ENCODE assay signal across 7 cellular contexts in the genomic region with DNA sequence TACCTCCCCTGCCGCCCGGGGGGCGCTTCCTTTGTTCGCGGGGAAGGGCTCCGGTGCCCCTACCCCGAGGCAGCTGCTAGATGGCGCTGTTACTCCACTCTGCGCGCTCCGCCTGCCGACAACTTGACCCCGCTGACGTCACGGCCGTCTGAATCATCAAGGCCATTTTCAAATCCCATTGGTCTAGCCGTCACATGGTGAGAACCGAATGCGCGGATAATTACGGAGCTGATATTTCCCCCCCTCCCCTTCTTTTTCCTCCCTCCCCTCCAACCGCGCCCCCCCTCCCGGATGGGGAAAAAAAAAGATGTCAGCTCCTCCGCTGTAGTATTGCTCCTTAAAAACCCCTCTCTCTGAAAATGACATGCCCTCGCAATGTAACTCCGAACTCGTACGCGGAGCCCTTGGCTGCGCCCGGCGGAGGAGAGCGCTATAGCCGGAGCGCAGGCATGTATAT. TPM values are rescaled to one million over a fixed set of nuclear protein-coding genes. Genes with fewer than 3 reads are reported as not detected.
DNase-seq lines count a peak whose midpoint lies in the region; ATAC-seq and TF ChIP-seq lines count a peak whose summit lies in the region.

Gene HOXC10, plus strand, starts transcription at position 246 of the 457 bp plus-strand sequence. Its CDS starts 114 bp downstream, at position 360.

- peak within 1 kb of the TSS; percentile 38 for H3K4me3 ChIP-seq in GM12875 (ENCODE audit: low read depth, low read length)
- peak within 1 kb of the TSS; percentile 71 for H3K4me3 ChIP-seq in Loucy (ENCODE audit: low read length, poor library complexity, severe bottlenecking)
- H3K4me3 ChIP-seq in SU-DHL-6 (ENCODE audit: insufficient read depth, low read length, poor library complexity, severe bottlenecking), result no peak within 1 kb of the TSS
- H3K4me3 ChIP-seq in right atrium auricular region, result peak within 1 kb of the TSS in 1 of 2 donors; percentile 28
- peak within 1 kb of the TSS; percentile 87 to 95 (median 91) for H3K4me3 ChIP-seq in skeletal muscle tissue (ENCODE audit: low read length in 3 of 3)

- peaks cover 24% of the 10 kb centered on the region; the same call in 1 of the 2 replicates for H3K79me2 ChIP-seq in Loucy (ENCODE audit: insufficient read depth, low read length)
- H3K79me2 ChIP-seq in SU-DHL-6 (ENCODE audit: insufficient read depth, low read length), result no peaks in the 10 kb centered on the region

- ATAC-seq in activated naive CD8-positive, alpha-beta T cell treated with anti-CD3 and anti-CD28 coated beads, Interleukin-2, amount 50 U/mL, for 24 hours, result peak; percentile 68
- ATAC-seq in HG03196 (IDR thresholded peaks at IDR 0.05; ENCODE audit: unreplicated experiment), result no peak

- peak within 1 kb of the TSS; percentile 98 for H3K4me2 ChIP-seq in Loucy (ENCODE audit: low read depth, low read length, poor library complexity, severe bottlenecking)
- peak within 1 kb of the TSS; percentile 37 for H3K4me2 ChIP-seq in SU-DHL-6 (ENCODE audit: low read depth, low read length, poor library complexity, severe bottlenecking)

- no peaks in the 10 kb centered on the region for H3K36me3 Mint-ChIP-seq in activated naive CD8-positive, alpha-beta T cell treated with anti-CD3 and anti-CD28 coated beads, Interleukin-2, amount 50 U/mL, for 24 hours (ENCODE audit: low read depth)

- H3K9me2 ChIP-seq in Loucy (replicated peaks; ENCODE audit: low read depth, low read length), result no peaks in the 10 kb centered on the region
- no peaks in the 10 kb centered on the region for H3K9me2 ChIP-seq in SU-DHL-6 (replicated peaks; ENCODE audit: insufficient read depth, low read length)

- peaks cover 28% of the 10 kb centered on the region for H3K4me1 Mint-ChIP-seq in activated naive CD8-positive, alpha-beta T cell treated with anti-CD3 and anti-CD28 coated beads, Interleukin-2, amount 50 U/mL, for 24 hours

- peak within 1 kb of the TSS; percentile 76 for H3K27ac Mint-ChIP-seq in activated naive CD8-positive, alpha-beta T cell treated with anti-CD3 and anti-CD28 coated beads, Interleukin-2, amount 50 U/mL, for 24 hours

- peak within 1 kb of the TSS; percentile 29 for H3K4me3 Mint-ChIP-seq in activated naive CD8-positive, alpha-beta T cell treated with anti-CD3 and anti-CD28 coated beads, Interleukin-2, amount 50 U/mL, for 24 hours

- H3K9me3 ChIP-seq in Loucy (ENCODE audit: insufficient read depth, low read depth, low read length), result no peaks in the 10 kb centered on the region
- no peaks in the 10 kb centered on the region for H3K9me3 ChIP-seq in SU-DHL-6 (ENCODE audit: insufficient read depth, low read length)
- H3K9me3 ChIP-seq in right atrium auricular region, result no peaks in the 10 kb centered on the region
- no peaks in the 10 kb centered on the region for H3K9me3 ChIP-seq in skeletal muscle tissue (ENCODE audit: control insufficient read depth in 3 of 3, low read length in 3 of 3)

- H3K27me3 Mint-ChIP-seq in activated naive CD8-positive, alpha-beta T cell treated with anti-CD3 and anti-CD28 coated beads, Interleukin-2, amount 50 U/mL, for 24 hours, result peaks cover 90% of the 10 kb centered on the region

- H3K4me1 ChIP-seq in Loucy (ENCODE audit: insufficient read depth, low read length, poor library complexity, severe bottlenecking), result peaks cover 45% of the 10 kb centered on the region
- H3K4me1 ChIP-seq in right atrium auricular region, result peaks cover 0 to 28% of the 10 kb centered on the region in 2 donors
- H3K4me1 ChIP-seq in skeletal muscle tissue (ENCODE audit: control insufficient read depth in 3 of 3, insufficient read depth in 3 of 3, low read length in 3 of 3), result peaks cover 39 to 78% (median 46%) of the 10 kb centered on the region in 3 donors

- H3K9ac ChIP-seq in Loucy (ENCODE audit: low read depth, low read length, poor library complexity, severe bottlenecking), result peak within 1 kb of the TSS; percentile 72
- H3K9ac ChIP-seq in SU-DHL-6 (ENCODE audit: low read length), result no peak within 1 kb of the TSS
- H3K9ac ChIP-seq in skeletal muscle tissue (ENCODE audit: low read depth in 1 of 3, low read length in 3 of 3), result peak within 1 kb of the TSS; percentile 97

- no peaks in the 10 kb centered on the region for H3K9me3 Mint-ChIP-seq in activated naive CD8-positive, alpha-beta T cell treated with anti-CD3 and anti-CD28 coated beads, Interleukin-2, amount 50 U/mL, for 24 hours

- H3K27me3 ChIP-seq in Loucy (ENCODE audit: insufficient read depth, low read length, poor library complexity, severe bottlenecking) (no peaks in the 10 kb centered on the region), SU-DHL-6 (ENCODE audit: low read length) (no peaks in the 10 kb centered on the region), right atrium auricular region (peaks cover 73 to 82% of the 10 kb centered on the region in 2 donors), skeletal muscle tissue (ENCODE audit: control insufficient read depth in 3 of 3, insufficient read depth in 3 of 3, low read length in 3 of 3) (peaks cover 14 to 46% (median 26%) of the 10 kb centered on the region in 3 donors)

- peak within 1 kb of the TSS; percentile 79 for H2AFZ ChIP-seq in Loucy (ENCODE audit: low read length)
- H2AFZ ChIP-seq in SU-DHL-6 (ENCODE audit: low read depth, low read length, severe bottlenecking), result peak within 1 kb of the TSS; percentile 51

- H4K20me1 ChIP-seq in Loucy (ENCODE audit: insufficient read depth, low read length, poor library complexity, severe bottlenecking) (no peaks in the 10 kb centered on the region), SU-DHL-6 (ENCODE audit: low read depth, low read length) (no peaks in the 10 kb centered on the region)

- H3F3A ChIP-seq in Loucy (ENCODE audit: low read depth) (no peaks in the 10 kb centered on the region), SU-DHL-6 (ENCODE audit: insufficient read depth) (no peaks in the 10 kb centered on the region)

- H3K27ac ChIP-seq in SU-DHL-6 (ENCODE audit: low read depth, low read length) (no peak within 1 kb of the TSS), right atrium auricular region (no peak within 1 kb of the TSS), skeletal muscle tissue (ENCODE audit: low read depth, low read length) (peak within 1 kb of the TSS; percentile 100)

- DNase-seq in activated naive CD8-positive, alpha-beta T cell treated with anti-CD3 and anti-CD28 coated beads, Interleukin-2, amount 50 U/mL, for 24 hours, result peak; percentile 89
- peak; percentile 79 for DNase-seq in right atrium auricular region (ENCODE audit: low spot score)

- TF ChIP-seq CTCF in GM12875 (IDR thresholded peaks at IDR 0.05; ENCODE audit: borderline replicate concordance, insufficient read depth, low read depth, low read length) (peak; percentile 88), Loucy (conservative IDR thresholded peaks at IDR 0.05; ENCODE audit: low read length) (peak; percentile 76), SU-DHL-6 (IDR thresholded peaks at IDR 0.05; ENCODE audit: insufficient read depth, low read length, poor library complexity, severe bottlenecking) (peak; percentile 36), right atrium auricular region (IDR thresholded peaks at IDR 0.05) (peak; percentile 26 to 65)

- no peaks in the 10 kb centered on the region for H3K36me3 ChIP-seq in Loucy (ENCODE audit: insufficient read depth, low read length)
- H3K36me3 ChIP-seq in SU-DHL-6 (ENCODE audit: low read length), result no peaks in the 10 kb centered on the region
- no peaks in the 10 kb centered on the region for H3K36me3 ChIP-seq in right atrium auricular region
- no peaks in the 10 kb centered on the region for H3K36me3 ChIP-seq in skeletal muscle tissue (ENCODE audit: control insufficient read depth in 3 of 3, insufficient read depth in 3 of 3, low read length in 3 of 3)

RNA-seq across cellular contexts. Expression of gene HOXC10, which starts in this region (rescaled TPM):
- total RNA-seq in right atrium auricular region (not detected), skeletal muscle tissue (3.7 TPM)

Comparison
In these comparisons a context has a peak if more than half of its experiments do, and no peak if none do; other contexts are left out.
1. Peak in DNase-seq in right atrium auricular region; RNA of the gene not detected or under 1 TPM.
2. CTCF ChIP-seq: peak in every context shown above with its lines; median percentile 88 in GM12875; 76 in Loucy; 46 in right atrium auricular region; 36 in SU-DHL-6.